8 cellular contexts compared by ENCODE assay signal in genomic region chr1:202552615-202553014, GRCh38.
DNase-seq lines count a peak whose midpoint lies in the region; ATAC-seq and TF ChIP-seq lines count a peak whose summit lies in the region.
"Not testable (repeated sequence)": the region's sequence is repeated elsewhere in the genome, so short reads cannot be mapped to it uniquely, and the experiment has no call there.

No MANE protein-coding gene starts in this region.

- not testable (repeated sequence) for H3K4me2 ChIP-seq in SK-N-SH, hepatocyte

- not testable (repeated sequence) for TF ChIP-seq CTCF in SK-N-SH (IDR thresholded peaks at IDR 0.05); brain (conservative IDR thresholded peaks at IDR 0.05); hepatocyte (IDR thresholded peaks at IDR 0.05; ENCODE audit: poor library complexity); gastrocnemius medialis (IDR thresholded peaks at IDR 0.05 in 4 of 5, conservative IDR thresholded peaks at IDR 0.05 in 1 of 5); thoracic aorta (IDR thresholded peaks at IDR 0.05)

- not testable (repeated sequence) for H3K27me3 Mint-ChIP-seq in brain

- H3K9me3 ChIP-seq in SK-N-SH; hepatocyte (ENCODE audit: low read depth); muscle layer of colon (ENCODE audit: low read length); gastrocnemius medialis; thoracic aorta: not testable (repeated sequence)

- not testable (repeated sequence) for ATAC-seq in gastrocnemius medialis; thoracic aorta (ENCODE audit: insufficient number of reproducible peaks, low FRiP score, low read depth)

- not testable (repeated sequence) for H3F3A ChIP-seq in SK-N-SH (replicated peaks; ENCODE audit: insufficient read depth)

- POLR2A ChIA-PET in SK-N-SH (lab: Yijun Ruan, JAX): not testable (repeated sequence)

- TF ChIP-seq RAD21 in SK-N-SH (IDR thresholded peaks at IDR 0.05; ENCODE audit: low read length): not testable (repeated sequence)

- peak overlapping the region in 1 of 5 experiments; percentile 37 for H3K4me3 Mint-ChIP-seq in brain

- TF ChIP-seq POLR2A in gastrocnemius medialis (IDR thresholded peaks at IDR 0.05): not testable (repeated sequence)

- H4K20me1 ChIP-seq in SK-N-SH (ENCODE audit: insufficient read depth); hepatocyte (ENCODE audit: insufficient read depth, poor library complexity, severe bottlenecking): not testable (repeated sequence)

- not testable (repeated sequence) for H3K36me3 Mint-ChIP-seq in brain

- H3K9ac ChIP-seq in SK-N-SH; muscle layer of colon (ENCODE audit: low read length): not testable (repeated sequence)

- H3K36me3 ChIP-seq in ACC112 (ENCODE audit: insufficient read depth, low read length); SK-N-SH (replicated peaks in 1 of 2; ENCODE audit: control insufficient read depth in 1 of 2, insufficient read depth in 2 of 2, low read length in 1 of 2); hepatocyte (replicated peaks; ENCODE audit: insufficient read depth, low read depth); muscle layer of colon (ENCODE audit: insufficient read depth, low read length); gastrocnemius medialis; thoracic aorta: not testable (repeated sequence)

- not testable (repeated sequence) for H3K27me3 ChIP-seq in ACC112 (ENCODE audit: insufficient read depth, low read length); SK-N-SH (ENCODE audit: insufficient read depth); hepatocyte; muscle layer of colon (ENCODE audit: control insufficient read depth in 1 of 2, insufficient read depth in 2 of 2, low read length in 2 of 2); gastrocnemius medialis; thoracic aorta (replicated peaks; ENCODE audit: insufficient read depth)

- H3K9me3 Mint-ChIP-seq in brain: not testable (repeated sequence)

- intact Hi-C loops in gastrocnemius medialis (cut with DNase I; ENCODE audit: low total_unique reads): not testable (repeated sequence)

- peak overlapping the region in 3 of 5 experiments; percentile 15 to 46 (median 34) for H3K27ac Mint-ChIP-seq in brain

- CTCF ChIA-PET in SK-N-SH (lab: Yijun Ruan, JAX): interaction anchor here (1.8 to 2.3 kb wide), 2 partner anchors 19 to 47 kb away, joined by 5 to 6 read pairs; no protein-coding TSS in a partner anchor

- not testable (repeated sequence) for H3K9me2 ChIP-seq in SK-N-SH; hepatocyte (replicated peaks; ENCODE audit: insufficient read depth)

- H3K4me1 Mint-ChIP-seq in brain: peaks cover 25% of the 10 kb centered on the region

- H3K79me2 ChIP-seq in ACC112 (ENCODE audit: control insufficient read depth, insufficient read depth, low read length, unreplicated experiment); SK-N-SH (ENCODE audit: insufficient read depth); hepatocyte: not testable (repeated sequence)

- H2AFZ ChIP-seq in ACC112 (ENCODE audit: low read length, unreplicated experiment); SK-N-SH (ENCODE audit: low read depth); hepatocyte: not testable (repeated sequence)

- H3K4me1 ChIP-seq in ACC112 (ENCODE audit: control insufficient read depth, insufficient read depth, low read length, unreplicated experiment) (peaks cover 14% of the 10 kb centered on the region), SK-N-SH (ENCODE audit: control insufficient read depth in 1 of 2, insufficient read depth in 2 of 2, low read depth in 1 of 2, low read length in 1 of 2) (peaks cover 11 to 26% of the 10 kb centered on the region in 2 experiments), hepatocyte (ENCODE audit: insufficient read depth) (peaks cover 29% of the 10 kb centered on the region), muscle layer of colon (ENCODE audit: insufficient read depth, low read length) (peaks cover 68% of the 10 kb centered on the region), gastrocnemius medialis (peaks cover 16 to 48% of the 10 kb centered on the region in 2 donors), thoracic aorta (ENCODE audit: control insufficient read depth in 1 of 2, low read depth in 2 of 2) (peaks cover 65 to 98% of the 10 kb centered on the region in 2 donors)

- peak; percentile 35 to 55; a peak in 1 of 4 replicates for TF ChIP-seq EP300 in SK-N-SH (IDR thresholded peaks at IDR 0.05; ENCODE audit: borderline replicate concordance in 1 of 2, low read depth in 1 of 2, low read length in 1 of 2)

- not testable (repeated sequence) for H3K4me3 ChIP-seq in ACC112 (ENCODE audit: low read depth, low read length); SK-N-SH (ENCODE audit: low read depth in 2 of 2, low read length in 1 of 2); hepatocyte; gastrocnemius medialis
- peak overlapping the region in 1 of 2 donors; percentile 21 for H3K4me3 ChIP-seq in muscle layer of colon (ENCODE audit: low read depth in 1 of 2, low read length in 2 of 2)
- peak overlapping the region; percentile 49 for H3K4me3 ChIP-seq in thoracic aorta

- peak overlapping the region; percentile 67; the same call in 1 of the 2 replicates for H3K27ac ChIP-seq in ACC112 (ENCODE audit: low read depth, low read length)
- H3K27ac ChIP-seq in SK-N-SH (ENCODE audit: low read depth in 2 of 2, low read length in 1 of 2): peak overlapping the region; percentile 74 to 96
- H3K27ac ChIP-seq in hepatocyte: peak overlapping the region; percentile 80
- H3K27ac ChIP-seq in muscle layer of colon (ENCODE audit: low read depth, low read length): peak overlapping the region; percentile 57
- peak overlapping the region in 3 of 4 donors; percentile 5 to 42 (median 29) for H3K27ac ChIP-seq in gastrocnemius medialis
- peak overlapping the region; percentile 62 to 64 for H3K27ac ChIP-seq in thoracic aorta

- in situ Hi-C loops in gastrocnemius medialis (cut with MboI; ENCODE audit: low sequenced_read_pairs in 4 of 4): not testable (repeated sequence)

- DNase-seq in SK-N-SH; gastrocnemius medialis; thoracic aorta (ENCODE audit: low spot score): not testable (repeated sequence)
- DNase-seq in fibroblast of gingiva (ENCODE audit: low read depth) (peak; percentile 49), hepatocyte (ENCODE audit: low spot score) (peak; percentile 21)

TF ChIP-seq in SK-N-SH, 30 proteins besides CTCF, POLR2A, EP300 and RAD21:
- TF ChIP-seq POLR2AphosphoS5 (IDR thresholded peaks at IDR 0.05; ENCODE audit: low read depth, low read length) (peak; percentile 57; the same call in 1 of the 2 replicates), USF1 (IDR thresholded peaks at IDR 0.05; ENCODE audit: borderline replicate concordance, low read depth) (peak; percentile 54; the same call in 1 of the 2 replicates), RXRA (IDR thresholded peaks at IDR 0.05; ENCODE audit: borderline replicate concordance, low read depth) (peak; percentile 45; the same call in 1 of the 2 replicates), TCF12 (IDR thresholded peaks at IDR 0.05) (peak; percentile 90), MAX (IDR thresholded peaks at IDR 0.05; ENCODE audit: low read depth) (0 out of 2 replicates have a peak, but pooled peaks have one; percentile 47), JUND (IDR thresholded peaks at IDR 0.05) (peak; percentile 22), PBX3 (IDR thresholded peaks at IDR 0.05) (peak; percentile 65), FOXM1 (IDR thresholded peaks at IDR 0.05; ENCODE audit: low read depth) (peak; percentile 48; the same call in 1 of the 2 replicates)
TF ChIP-seq in SK-N-SH: peak in this region for 8; not testable (repeated sequence) for 22.

Comparison
In these comparisons a context has a peak if more than half of its experiments do, and no peak if none do; other contexts are left out.
1. H3K27ac ChIP-seq: peak in every context shown above with its lines; median percentile 85 in SK-N-SH; 80 in hepatocyte; 67 in ACC112; 63 in thoracic aorta; 57 in muscle layer of colon; 29 in gastrocnemius medialis.